9 cellular contexts compared by ENCODE assay signal in genomic region chr6:37741757-37742400, GRCh38. TPM values are rescaled to one million over a fixed set of nuclear protein-coding genes. Genes with fewer than 3 reads are reported as not detected.
DNase-seq lines count a peak whose midpoint lies in the region; ATAC-seq and TF ChIP-seq lines count a peak whose summit lies in the region.
"Had no signal": no experiment of that assay in that cellular context is flagged by ENCODE, and none has a peak within 500 bp of the region (broad histone marks: within the 10 kb centered on the region; RNA-seq: fewer than 3 reads in every experiment).

No MANE protein-coding gene starts in this region.

- no peaks in the 10 kb centered on the region for H3K36me3 ChIP-seq in Peyer's patch

- H3K4me3 ChIP-seq in Peyer's patch: no peak overlapping the region

- DNase-seq in activated CD4-positive, alpha-beta memory T cell treated with anti-CD3 and anti-CD28 coated beads for 36 hours: peak; percentile 32
- DNase-seq in activated CD4-positive, alpha-beta memory T cell treated with anti-CD3 and anti-CD28 coated beads, Interleukin-2, amount 10 ng/mL, durations not matched to agents 7 days and 5 days: no peak
- DNase-seq in Peyer's patch: peak in 2 of 3 donors; percentile 58 to 74
- no peak for DNase-seq in Right ventricle myocardium superior
- peak; percentile 29 for DNase-seq in stimulated activated CD8-positive, alpha-beta memory T cell treated with anti-CD3 and anti-CD28 coated beads, Interleukin-4, amount 100 ng/mL, for 48 hours
- DNase-seq: CD4-positive, alpha-beta memory T cell had no signal

- peak in 3 of 6 experiments; percentile 24 to 55 (median 33) for TF ChIP-seq CTCF in Peyer's patch (IDR thresholded peaks at IDR 0.05)

- CTCF ChIA-PET in activated CD4-positive, alpha-beta memory T cell treated with anti-CD3 and anti-CD28 coated beads for 36 hours (lab: Charles Lee): interaction anchor here (0.7 to 1.7 kb wide), 3 partner anchors 599 to 830 kb away, joined by 3 to 5 read pairs (median 3); no protein-coding TSS in a partner anchor
- CTCF ChIA-PET in activated CD4-positive, alpha-beta memory T cell treated with anti-CD3 and anti-CD28 coated beads, Interleukin-2, amount 10 ng/mL, durations not matched to agents 7 days and 5 days (lab: Charles Lee): no interaction called here

- no peaks in the 10 kb centered on the region for H3K4me1 Mint-ChIP-seq in activated CD4-positive, alpha-beta memory T cell treated with anti-CD3 and anti-CD28 coated beads for 36 hours (ENCODE audit: low read depth)
- no peaks in the 10 kb centered on the region for H3K4me1 Mint-ChIP-seq in activated CD4-positive, alpha-beta memory T cell treated with anti-CD3 and anti-CD28 coated beads, Interleukin-2, amount 10 ng/mL, durations not matched to agents 7 days and 5 days

- H3K36me3 Mint-ChIP-seq in activated CD4-positive, alpha-beta memory T cell treated with anti-CD3 and anti-CD28 coated beads for 36 hours: no peaks in the 10 kb centered on the region
- no peaks in the 10 kb centered on the region for H3K36me3 Mint-ChIP-seq in activated CD4-positive, alpha-beta memory T cell treated with anti-CD3 and anti-CD28 coated beads, Interleukin-2, amount 10 ng/mL, durations not matched to agents 7 days and 5 days (ENCODE audit: low read depth)
- H3K36me3 Mint-ChIP-seq: CD4-positive, alpha-beta memory T cell had no signal

- no peak overlapping the region for H3K27ac ChIP-seq in Peyer's patch

- peaks cover 0 to 6% (median 0%) of the 10 kb centered on the region in 4 donors for H3K4me1 ChIP-seq in Peyer's patch

- H3K9me3 ChIP-seq in Peyer's patch: no peaks in the 10 kb centered on the region

- POLR2A ChIA-PET in activated CD4-positive, alpha-beta memory T cell treated with anti-CD3 and anti-CD28 coated beads for 36 hours (lab: Charles Lee): interaction anchor here (0.6 kb wide), 1 partner anchor 37 kb away, joined by 7 read pairs; no protein-coding TSS in a partner anchor
- POLR2A ChIA-PET in activated CD4-positive, alpha-beta memory T cell treated with anti-CD3 and anti-CD28 coated beads, Interleukin-2, amount 10 ng/mL, durations not matched to agents 7 days and 5 days (lab: Charles Lee): no interaction called here

- no peak for TF ChIP-seq POLR2A in Peyer's patch (IDR thresholded peaks at IDR 0.05)

- H3K27me3 Mint-ChIP-seq in activated CD4-positive, alpha-beta memory T cell treated with anti-CD3 and anti-CD28 coated beads for 36 hours: peaks cover 7% of the 10 kb centered on the region
- peaks cover 27% of the 10 kb centered on the region for H3K27me3 Mint-ChIP-seq in activated CD4-positive, alpha-beta memory T cell treated with anti-CD3 and anti-CD28 coated beads, Interleukin-2, amount 10 ng/mL, durations not matched to agents 7 days and 5 days

- H3K9me3 Mint-ChIP-seq in activated CD4-positive, alpha-beta memory T cell treated with anti-CD3 and anti-CD28 coated beads for 36 hours: no peaks in the 10 kb centered on the region
- H3K9me3 Mint-ChIP-seq in activated CD4-positive, alpha-beta memory T cell treated with anti-CD3 and anti-CD28 coated beads, Interleukin-2, amount 10 ng/mL, durations not matched to agents 7 days and 5 days: no peaks in the 10 kb centered on the region
- H3K9me3 Mint-ChIP-seq: CD4-positive, alpha-beta memory T cell had no signal

- H3K27ac Mint-ChIP-seq in activated CD4-positive, alpha-beta memory T cell treated with anti-CD3 and anti-CD28 coated beads for 36 hours: no peak overlapping the region
- no peak overlapping the region for H3K27ac Mint-ChIP-seq in activated CD4-positive, alpha-beta memory T cell treated with anti-CD3 and anti-CD28 coated beads, Interleukin-2, amount 10 ng/mL, durations not matched to agents 7 days and 5 days
- H3K27ac Mint-ChIP-seq: CD4-positive, alpha-beta memory T cell had no signal

- H3K4me3 Mint-ChIP-seq in activated CD4-positive, alpha-beta memory T cell treated with anti-CD3 and anti-CD28 coated beads for 36 hours: no peak overlapping the region
- H3K4me3 Mint-ChIP-seq in activated CD4-positive, alpha-beta memory T cell treated with anti-CD3 and anti-CD28 coated beads, Interleukin-2, amount 10 ng/mL, durations not matched to agents 7 days and 5 days: no peak overlapping the region
- H3K4me3 Mint-ChIP-seq: CD4-positive, alpha-beta memory T cell had no signal

- H3K27me3 ChIP-seq in Peyer's patch: no peaks in the 10 kb centered on the region

- intact Hi-C loops in activated CD4-positive, alpha-beta memory T cell treated with anti-CD3 and anti-CD28 coated beads for 36 hours (cut with micrococcal nuclease): no loop called here
- intact Hi-C loops in Right ventricle myocardium superior (cut with DNase I): no loop called here

- ATAC-seq in Right ventricle myocardium superior (ENCODE audit: poor library complexity) (peak; percentile 74), HG03469 (IDR thresholded peaks at IDR 0.05; ENCODE audit: unreplicated experiment) (no peak), GM19023 (IDR thresholded peaks at IDR 0.05; ENCODE audit: unreplicated experiment) (no peak), GM21526 (IDR thresholded peaks at IDR 0.05; ENCODE audit: low FRiP score, unreplicated experiment) (no peak)

RNA-seq across cellular contexts. Expression of gene MDGA1, which starts 44.2 kb away (rescaled TPM):
- total RNA-seq in activated CD4-positive, alpha-beta memory T cell treated with anti-CD3 and anti-CD28 coated beads for 36 hours: 1 to 10 TPM; 4.3 TPM
- total RNA-seq in activated CD4-positive, alpha-beta memory T cell treated with anti-CD3 and anti-CD28 coated beads, Interleukin-2, amount 10 ng/mL, durations not matched to agents 7 days and 5 days: 10 to 100 TPM; 35.1 to 38.0 TPM
- total RNA-seq in Peyer's patch (1 to 10 TPM in 3 of 4 donors, under 1 TPM in 1; 0.35 to 4.3 (median 4.1) TPM), Right ventricle myocardium superior (12.5 TPM)

Comparison
In these comparisons a context has a peak if more than half of its experiments do, and no peak if none do; other contexts are left out.
1. DNase-seq: peak in activated CD4-positive, alpha-beta memory T cell treated with anti-CD3 and anti-CD28 coated beads for 36 hours (single experiment), Peyer's patch (2 of 3) and stimulated activated CD8-positive, alpha-beta memory T cell treated with anti-CD3 and anti-CD28 coated beads, Interleukin-4, amount 100 ng/mL, for 48 hours (single experiment); none in activated CD4-positive, alpha-beta memory T cell treated with anti-CD3 and anti-CD28 coated beads, Interleukin-2, amount 10 ng/mL, durations not matched to agents 7 days and 5 days (single experiment) and Right ventricle myocardium superior (single experiment).